ENCODE assay signal across 1 cellular context in genomic region chr19:49434907-49435577, GRCh38.
TF ChIP-seq lines count a peak whose summit lies in the region.

No MANE protein-coding gene starts in this region.

TF ChIP-seq in HEK293, 187 proteins besides CTCF, POLR2A, EP300 and RAD21:
- TF ChIP-seq, protein P1, sequence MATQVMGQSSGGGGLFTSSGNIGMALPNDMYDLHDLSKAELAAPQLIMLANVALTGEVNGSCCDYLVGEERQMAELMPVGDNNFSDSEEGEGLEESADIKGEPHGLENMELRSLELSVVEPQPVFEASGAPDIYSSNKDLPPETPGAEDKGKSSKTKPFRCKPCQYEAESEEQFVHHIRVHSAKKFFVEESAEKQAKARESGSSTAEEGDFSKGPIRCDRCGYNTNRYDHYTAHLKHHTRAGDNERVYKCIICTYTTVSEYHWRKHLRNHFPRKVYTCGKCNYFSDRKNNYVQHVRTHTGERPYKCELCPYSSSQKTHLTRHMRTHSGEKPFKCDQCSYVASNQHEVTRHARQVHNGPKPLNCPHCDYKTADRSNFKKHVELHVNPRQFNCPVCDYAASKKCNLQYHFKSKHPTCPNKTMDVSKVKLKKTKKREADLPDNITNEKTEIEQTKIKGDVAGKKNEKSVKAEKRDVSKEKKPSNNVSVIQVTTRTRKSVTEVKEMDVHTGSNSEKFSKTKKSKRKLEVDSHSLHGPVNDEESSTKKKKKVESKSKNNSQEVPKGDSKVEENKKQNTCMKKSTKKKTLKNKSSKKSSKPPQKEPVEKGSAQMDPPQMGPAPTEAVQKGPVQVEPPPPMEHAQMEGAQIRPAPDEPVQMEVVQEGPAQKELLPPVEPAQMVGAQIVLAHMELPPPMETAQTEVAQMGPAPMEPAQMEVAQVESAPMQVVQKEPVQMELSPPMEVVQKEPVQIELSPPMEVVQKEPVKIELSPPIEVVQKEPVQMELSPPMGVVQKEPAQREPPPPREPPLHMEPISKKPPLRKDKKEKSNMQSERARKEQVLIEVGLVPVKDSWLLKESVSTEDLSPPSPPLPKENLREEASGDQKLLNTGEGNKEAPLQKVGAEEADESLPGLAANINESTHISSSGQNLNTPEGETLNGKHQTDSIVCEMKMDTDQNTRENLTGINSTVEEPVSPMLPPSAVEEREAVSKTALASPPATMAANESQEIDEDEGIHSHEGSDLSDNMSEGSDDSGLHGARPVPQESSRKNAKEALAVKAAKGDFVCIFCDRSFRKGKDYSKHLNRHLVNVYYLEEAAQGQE (tag by site-specific recombination; IDR thresholded peaks at IDR 0.05) = no peak
- TF ChIP-seq KLF8 (tag by site-specific recombination; IDR thresholded peaks at IDR 0.05) (0 out of 2 replicates have a peak, but pooled peaks have one; percentile 49), EGR2 (tag by site-specific recombination; IDR thresholded peaks at IDR 0.05; ENCODE audit: low read depth) (0 out of 2 replicates have a peak, but pooled peaks have one; percentile 33), KLF9 (tag by site-specific recombination; IDR thresholded peaks at IDR 0.05; ENCODE audit: low read depth) (0 out of 2 replicates have a peak, but pooled peaks have one; percentile 35), ZNF654 (tag by site-specific recombination; IDR thresholded peaks at IDR 0.05; ENCODE audit: low read depth) (no peak), ZFHX2 (tag by site-specific recombination; conservative IDR thresholded peaks at IDR 0.05) (peak; percentile 54), KLF1 (tag by site-specific recombination; IDR thresholded peaks at IDR 0.05) (peak; percentile 86), SP2 (tag by site-specific recombination; IDR thresholded peaks at IDR 0.05) (peak; percentile 73)
